Comparison of ENCODE assay signal across 13 cellular contexts in the genomic region with DNA sequence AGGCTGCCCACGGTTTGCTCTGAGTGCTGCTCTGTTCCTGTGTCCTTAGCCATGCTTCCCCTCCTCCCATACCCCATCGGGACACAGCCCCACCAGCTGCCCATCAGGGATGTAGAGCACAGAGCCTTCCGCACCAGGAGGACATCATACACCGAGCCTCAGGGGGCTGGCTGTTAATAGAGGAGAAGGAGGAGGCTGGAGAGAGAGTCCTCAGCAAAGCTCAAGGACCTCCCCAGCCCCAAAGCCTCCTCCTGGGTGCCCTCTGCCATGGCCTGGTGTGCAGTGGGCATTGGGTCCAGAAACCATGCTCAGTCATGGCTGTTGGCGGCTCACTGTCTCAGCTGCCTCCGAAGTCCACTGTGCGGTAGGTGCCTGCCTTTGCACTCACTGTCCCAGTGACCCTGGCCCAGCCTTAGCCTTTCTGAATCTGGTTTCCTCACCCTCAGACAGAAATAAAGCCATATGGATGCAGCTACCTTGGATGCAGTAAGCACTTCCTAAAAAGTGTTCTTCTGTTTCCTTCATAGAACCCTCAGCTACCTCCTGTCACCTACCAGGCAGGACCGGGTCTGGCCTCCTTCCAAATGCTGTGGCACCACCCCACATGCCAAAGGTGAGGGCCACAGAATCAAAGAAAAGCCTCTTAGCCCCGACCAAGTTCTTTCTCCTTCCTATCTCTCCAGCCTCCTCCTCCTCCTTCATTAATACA. TPM values are rescaled to one million over a fixed set of nuclear protein-coding genes. Genes with fewer than 3 reads are reported as not detected.
DNase-seq lines count a peak whose midpoint lies in the region; ATAC-seq and TF ChIP-seq lines count a peak whose summit lies in the region.
"Had no signal": no experiment of that assay in that cellular context is flagged by ENCODE, and none has a peak within 500 bp of the region (broad histone marks: within the 10 kb centered on the region; RNA-seq: fewer than 3 reads in every experiment).

No MANE protein-coding gene starts in this region.

- H3K4me2 ChIP-seq in HCT116 (ENCODE audit: low read length): no peak overlapping the region

- peaks cover 3% of the 10 kb centered on the region for H3K9me3 Mint-ChIP-seq in stimulated activated memory B cell treated with anti-CD40 and anti-IgM and Interleukin-4, amounts not matched to agents 10 μg/mL and 1 μg/mL and 100 μg/mL, for 72 hours
- H3K9me3 Mint-ChIP-seq in CD4-positive, alpha-beta T cell: no peaks in the 10 kb centered on the region
- H3K9me3 Mint-ChIP-seq: CD8-positive, alpha-beta memory T cell had no signal

- RAD21 ChIA-PET in HCT116 (lab: Charles Lee; ENCODE audit: low non-redundant PET in 1 of 2, low total read pairs in 2 of 2, uncharacterized antibody in 2 of 2, unreplicated experiment in 2 of 2): no interaction called here

- ATAC-seq in HCT116: 0 out of 2 replicates have a peak, but pooled peaks have one; percentile 14
- peak; percentile 43; the same call in 1 of the 2 replicates for ATAC-seq in Panc1
- no peak for ATAC-seq in left lobe of liver
- ATAC-seq in stimulated activated memory B cell treated with anti-CD40 and anti-IgM and Interleukin-4, amounts not matched to agents 10 μg/mL and 1 μg/mL and 100 μg/mL, for 72 hours: peak; percentile 8
- ATAC-seq in CD4-positive, alpha-beta T cell (ENCODE audit: poor library complexity): no peak

- DNase-seq in HCT116 (ENCODE audit: low read depth, low spot score): no peak
- DNase-seq in Panc1 (ENCODE audit: low read depth, low spot score): no peak
- peak; percentile 31 for DNase-seq in left lobe of liver (ENCODE audit: low spot score)
- DNase-seq in activated T-cell treated with anti-CD3 and anti-CD28 coated beads, Interleukin-2, amount 50 U/mL, for 48 hours: no peak
- no peak for DNase-seq in GDM1 (lab: John Stamatoyannopoulos, UW)
- no peak for DNase-seq in CD4-positive, alpha-beta T cell
- DNase-seq: CD8-positive, alpha-beta memory T cell; DMS79; NCI-H1436 treated with DMSO at 0.1 percent for 48 hours; NCI-H2081; NCI-H510A; NCI-H774 had no signal

- in situ Hi-C loops in Panc1 (cut with HindIII; ENCODE audit: low pct_unique_long_range_greater_than_20kb, low sequenced_read_pairs): no loop called here

- no peak overlapping the region for H3K27ac Mint-ChIP-seq in stimulated activated memory B cell treated with anti-CD40 and anti-IgM and Interleukin-4, amounts not matched to agents 10 μg/mL and 1 μg/mL and 100 μg/mL, for 72 hours
- no peak overlapping the region for H3K27ac Mint-ChIP-seq in CD4-positive, alpha-beta T cell

- no peaks in the 10 kb centered on the region for H3K79me2 ChIP-seq in HCT116 (ENCODE audit: insufficient read depth, low read length)

- no peaks in the 10 kb centered on the region for H4K20me1 ChIP-seq in HCT116 (ENCODE audit: insufficient read depth)

- no peaks in the 10 kb centered on the region for H3K36me3 Mint-ChIP-seq in stimulated activated memory B cell treated with anti-CD40 and anti-IgM and Interleukin-4, amounts not matched to agents 10 μg/mL and 1 μg/mL and 100 μg/mL, for 72 hours
- no peaks in the 10 kb centered on the region for H3K36me3 Mint-ChIP-seq in CD4-positive, alpha-beta T cell (ENCODE audit: low read depth)

- no TSS peak for BruUV-seq in HCT116 (replicated peaks; lab: Mats Ljungman, UMichigan)
- no TSS peak for BruUV-seq in Panc1 (replicated peaks; lab: Mats Ljungman, UMichigan)

- TF ChIP-seq CTCF in HCT116 (IDR thresholded peaks at IDR 0.05 in 2 of 3, conservative IDR thresholded peaks at IDR 0.05 in 1 of 3; ENCODE audit: borderline replicate concordance in 1 of 3, insufficient read depth in 1 of 3, low read depth in 2 of 3, low read length in 2 of 3) (no peak), Panc1 (IDR thresholded peaks at IDR 0.05) (no peak)
- no peak for TF ChIP-seq CTCF in CD4-positive, alpha-beta T cell (IDR thresholded peaks at IDR 0.05)

- H3K36me3 ChIP-seq in HCT116 (ENCODE audit: control insufficient read depth in 1 of 2, insufficient read depth in 2 of 2, low read length in 2 of 2) (no peaks in the 10 kb centered on the region), Panc1 (ENCODE audit: control insufficient read depth, insufficient read depth, low read length) (no peaks in the 10 kb centered on the region)

- no peak overlapping the region for H3K4me3 ChIP-seq in HCT116 (replicated peaks in 1 of 2; ENCODE audit: low read depth in 1 of 2, low read length in 2 of 2)
- H3K4me3 ChIP-seq in Panc1 (ENCODE audit: low read depth in 2 of 2, low read length in 2 of 2): no peak overlapping the region

- H3K9ac ChIP-seq in HCT116 (ENCODE audit: low read length): no peak overlapping the region

- no peak for TF ChIP-seq RAD21 in HCT116 (IDR thresholded peaks at IDR 0.05; ENCODE audit: low read depth)

- H3K27ac ChIP-seq in HCT116 (ENCODE audit: low read depth, low read length) (no peak overlapping the region), Panc1 (ENCODE audit: low read length) (no peak overlapping the region)
- no peak overlapping the region for H3K27ac ChIP-seq in CD4-positive, alpha-beta T cell (ENCODE audit: low read depth, low read length)

- H3K4me1 Mint-ChIP-seq in stimulated activated memory B cell treated with anti-CD40 and anti-IgM and Interleukin-4, amounts not matched to agents 10 μg/mL and 1 μg/mL and 100 μg/mL, for 72 hours: no peaks in the 10 kb centered on the region
- no peaks in the 10 kb centered on the region for H3K4me1 Mint-ChIP-seq in CD4-positive, alpha-beta T cell (ENCODE audit: low read depth)
- H3K4me1 Mint-ChIP-seq: CD8-positive, alpha-beta memory T cell had no signal

- POLR2A ChIA-PET in HCT116 (lab: Charles Lee) (no interaction called here), Panc1 (lab: Charles Lee) (interaction anchor here (0.6 kb wide), 1 partner anchor 236 kb away, joined by 4 read pairs; no protein-coding TSS in a partner anchor)
- POLR2A ChIA-PET in CD4-positive, alpha-beta T cell (lab: Charles Lee): no interaction called here

- peaks cover 41% of the 10 kb centered on the region for H3K27me3 Mint-ChIP-seq in stimulated activated memory B cell treated with anti-CD40 and anti-IgM and Interleukin-4, amounts not matched to agents 10 μg/mL and 1 μg/mL and 100 μg/mL, for 72 hours
- no peaks in the 10 kb centered on the region for H3K27me3 Mint-ChIP-seq in CD4-positive, alpha-beta T cell

- H2AFZ ChIP-seq in HCT116 (ENCODE audit: low read depth, low read length, poor library complexity, severe bottlenecking): no peak overlapping the region

- H3K9me3 ChIP-seq in HCT116 (ENCODE audit: control insufficient read depth in 1 of 2, insufficient read depth in 1 of 2, low read depth in 1 of 2, low read length in 2 of 2) (no peaks in the 10 kb centered on the region), Panc1 (ENCODE audit: control insufficient read depth, insufficient read depth, low read depth, low read length) (no peaks in the 10 kb centered on the region; the same call in 1 of the 2 replicates)
- no peaks in the 10 kb centered on the region for H3K9me3 ChIP-seq in CD4-positive, alpha-beta T cell (ENCODE audit: control insufficient read depth, low read length)

- H3K4me1 ChIP-seq in HCT116 (ENCODE audit: control insufficient read depth in 1 of 2, insufficient read depth in 2 of 2, low read length in 2 of 2): no peaks in the 10 kb centered on the region
- no peaks in the 10 kb centered on the region for H3K4me1 ChIP-seq in Panc1 (ENCODE audit: control insufficient read depth, insufficient read depth, low read length)

- intact Hi-C loops in HCT116 (cut with micrococcal nuclease): no loop called here
- intact Hi-C loops in Panc1 (cut with micrococcal nuclease; ENCODE audit: unreplicated experiment): no loop called here
- intact Hi-C loops in CD4-positive, alpha-beta T cell (cut with DNase I, micrococcal nuclease): no loop called here

- no peak overlapping the region for H3K4me3 Mint-ChIP-seq in stimulated activated memory B cell treated with anti-CD40 and anti-IgM and Interleukin-4, amounts not matched to agents 10 μg/mL and 1 μg/mL and 100 μg/mL, for 72 hours
- H3K4me3 Mint-ChIP-seq in CD4-positive, alpha-beta T cell: no peak overlapping the region
- H3K4me3 Mint-ChIP-seq: CD8-positive, alpha-beta memory T cell had no signal

- no peak for TF ChIP-seq POLR2A in HCT116 (IDR thresholded peaks at IDR 0.05; ENCODE audit: borderline replicate concordance, extremely low read depth, insufficient read depth, insufficient read length)

- H3K27me3 ChIP-seq in HCT116 (ENCODE audit: insufficient read depth, low read length) (no peaks in the 10 kb centered on the region), Panc1 (ENCODE audit: control insufficient read depth, insufficient read depth, low read length) (0 out of 2 replicates have a peak, but pooled peaks cover 2% of the 10 kb centered on the region)
- no peaks in the 10 kb centered on the region for H3K27me3 ChIP-seq in CD4-positive, alpha-beta T cell (ENCODE audit: control insufficient read depth, insufficient read depth, low read length)

- H3K9me2 ChIP-seq in HCT116 (ENCODE audit: insufficient read depth): no peaks in the 10 kb centered on the region

- CTCF ChIA-PET in HCT116 (lab: Charles Lee): no interaction called here
- CTCF ChIA-PET in Panc1 (lab: Charles Lee): interaction anchor here (0.6 kb wide), 1 partner anchor 375 kb away, joined by 13 read pairs; no protein-coding TSS in a partner anchor
- CTCF ChIA-PET in CD4-positive, alpha-beta T cell (lab: Charles Lee): no interaction called here

TF ChIP-seq in HCT116, 20 proteins besides CTCF, POLR2A, EP300 and RAD21:
- TF ChIP-seq CBX3 (IDR thresholded peaks at IDR 0.05; ENCODE audit: low read depth): no peak
- TF ChIP-seq SRF (IDR thresholded peaks at IDR 0.05; ENCODE audit: low read depth): no peak
TF ChIP-seq in HCT116: peak in this region for 0.

RNA-seq across cellular contexts. Expression of gene ACAD9, which starts 53.9 kb away (rescaled TPM):
- total RNA-seq in HCT116 (2021; ENCODE audit: unreplicated experiment) (55.8 TPM), Panc1 (2021; ENCODE audit: unreplicated experiment) (70.9 TPM), left lobe of liver (30.7 TPM)
- polyA plus RNA-seq in HCT116 (2012): 31.0 and 36.1 TPM in 2 replicates
- polyA plus RNA-seq in Panc1 (2012; ENCODE audit: insufficient read length): 56.0 TPM
- 10 to 100 TPM; 64.8 to 71.6 TPM for total RNA-seq in CD4-positive, alpha-beta T cell

Comparison
In these comparisons a context has a peak if more than half of its experiments do, and no peak if none do; other contexts are left out.
1. ATAC-seq: peak in HCT116 (single experiment), Panc1 (single experiment) and stimulated activated memory B cell treated with anti-CD40 and anti-IgM and Interleukin-4, amounts not matched to agents 10 μg/mL and 1 μg/mL and 100 μg/mL, for 72 hours (single experiment); none in left lobe of liver (single experiment) and CD4-positive, alpha-beta T cell (single experiment).